Comparison of ENCODE assay signal across 15 cellular contexts in the genomic region with DNA sequence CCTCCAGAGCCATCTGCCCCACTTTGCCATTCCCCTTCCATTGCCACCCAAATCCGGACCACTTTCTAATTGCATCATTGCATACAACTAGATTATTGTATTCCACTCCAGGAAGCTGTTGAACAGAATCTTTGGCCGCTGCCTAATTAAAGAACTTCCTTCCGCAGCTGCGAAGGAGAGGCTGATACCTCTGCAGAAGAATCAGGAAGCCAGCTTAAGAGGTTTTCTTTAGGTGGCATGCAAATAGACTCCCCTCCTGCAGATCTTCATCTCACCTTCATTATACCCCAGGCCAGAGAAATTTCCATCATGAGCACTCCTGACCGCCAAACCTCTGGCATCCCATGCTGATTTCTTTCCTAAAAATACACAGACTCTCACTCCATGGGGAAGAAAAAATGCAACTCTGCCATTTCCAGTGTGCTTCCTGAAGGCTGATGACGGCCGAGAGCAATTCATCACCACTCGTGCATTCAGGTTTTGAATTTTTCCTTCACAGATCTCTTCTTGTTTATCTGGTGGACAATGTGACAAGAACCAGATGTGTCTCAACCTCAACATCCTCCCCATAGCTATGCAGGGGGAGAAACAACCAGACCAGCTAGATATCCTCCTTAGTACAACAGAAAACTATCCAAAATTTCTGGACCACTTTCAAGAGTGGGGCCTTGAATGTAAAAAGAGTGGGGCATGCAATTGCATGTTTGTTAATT. TPM values are rescaled to one million over a fixed set of nuclear protein-coding genes. Genes with fewer than 3 reads are reported as not detected.
DNase-seq lines count a peak whose midpoint lies in the region; ATAC-seq and TF ChIP-seq lines count a peak whose summit lies in the region.
"Had no signal": no experiment of that assay in that cellular context is flagged by ENCODE, and none has a peak within 500 bp of the region (broad histone marks: within the 10 kb centered on the region; RNA-seq: fewer than 3 reads in every experiment).

No MANE protein-coding gene starts in this region.

- H3K27me3 ChIP-seq in H7 (ENCODE audit: control insufficient read depth, insufficient read depth, low read length) (no peaks in the 10 kb centered on the region), hepatocyte (no peaks in the 10 kb centered on the region), trophoblast cell (ENCODE audit: insufficient read depth, low read length) (no peaks in the 10 kb centered on the region)
- H3K27me3 ChIP-seq: pancreas had no signal

- H3K36me3 ChIP-seq in H7 (replicated peaks; ENCODE audit: control insufficient read depth, insufficient read depth, low read length) (no peaks in the 10 kb centered on the region), hepatocyte (replicated peaks; ENCODE audit: insufficient read depth, low read depth) (no peaks in the 10 kb centered on the region), trophoblast cell (ENCODE audit: control insufficient read depth in 1 of 2, insufficient read depth in 2 of 2, low read length in 2 of 2) (no peaks in the 10 kb centered on the region)
- H3K36me3 ChIP-seq: pancreas, spleen had no signal

- H3K27ac ChIP-seq in hepatocyte (no peak overlapping the region), trophoblast cell (ENCODE audit: low read depth, low read length) (peak overlapping the region; percentile 78)
- H3K27ac ChIP-seq: pancreas, spleen had no signal

- DNase-seq in H7, result peak; percentile 26
- DNase-seq in NOMO-1 treated with DMSO at 0.1 percent for 48 hours (lab: John Stamatoyannopoulos, UW; ENCODE audit: unreplicated experiment), result peak; percentile 53
- DNase-seq in hepatocyte (ENCODE audit: low spot score), result no peak
- no peak for DNase-seq in trophoblast cell
- DNase-seq in GM19238 (ENCODE audit: insufficient read length, low spot score), result no peak
- no peak for DNase-seq in left colon
- DNase-seq: activated CD8-positive, alpha-beta memory T cell treated with anti-CD3 and anti-CD28 coated beads for 24 hours; activated effector memory CD4-positive, alpha-beta T cell treated with Interleukin-2 at 50 U/mL for 16 hours; CD4-positive, CD25-positive, alpha-beta regulatory T cell; NCI-H1105; pancreas; spleen had no signal

- intact Hi-C loops in left colon (cut with DNase I, micrococcal nuclease), result no loop called here

- H4K20me1 ChIP-seq in hepatocyte (ENCODE audit: insufficient read depth, poor library complexity, severe bottlenecking), result no peaks in the 10 kb centered on the region

- no peak overlapping the region for H2BK5ac ChIP-seq in trophoblast cell (ENCODE audit: low read depth, low read length, poor library complexity)

- H3K18ac ChIP-seq in trophoblast cell (ENCODE audit: low read length), result no peak overlapping the region

- TF ChIP-seq CTCF in hepatocyte (IDR thresholded peaks at IDR 0.05; ENCODE audit: poor library complexity), result no peak

- no peak overlapping the region for H4K91ac ChIP-seq in trophoblast cell (ENCODE audit: low read depth, low read length)

- H3K9me2 ChIP-seq in hepatocyte (replicated peaks; ENCODE audit: insufficient read depth), result no peaks in the 10 kb centered on the region

- H3K9me3 ChIP-seq in hepatocyte (ENCODE audit: low read depth) (no peaks in the 10 kb centered on the region), trophoblast cell (ENCODE audit: insufficient read depth, low read depth, low read length) (no peaks in the 10 kb centered on the region)
- H3K9me3 ChIP-seq: pancreas, spleen had no signal

- no peak overlapping the region for H4K12ac ChIP-seq in trophoblast cell (ENCODE audit: low read depth, low read length)

- 32% methylated on average over 8 of the region's 8 CpGs for WGBS in hepatocyte (ENCODE audit: low lambda C conversion rate, missing lambda C conversion rate)
- WGBS in trophoblast cell (ENCODE audit: extremely low coverage, insufficient coverage, insufficient read length), result no CpG with 5 or more reads among the region's 8 CpGs

- no peak overlapping the region for H3K23ac ChIP-seq in trophoblast cell (ENCODE audit: low read length)

- H3K4me1 ChIP-seq in hepatocyte (ENCODE audit: insufficient read depth) (peaks cover 9% of the 10 kb centered on the region), trophoblast cell (ENCODE audit: control insufficient read depth in 1 of 2, insufficient read depth in 2 of 2, low read length in 2 of 2) (peaks cover 2 to 5% of the 10 kb centered on the region in 2 experiments)
- H3K4me1 ChIP-seq: pancreas had no signal

- H3K79me1 ChIP-seq in trophoblast cell (ENCODE audit: low read length), result no peaks in the 10 kb centered on the region

- no peak overlapping the region for H2AK5ac ChIP-seq in trophoblast cell (ENCODE audit: low read length)

- H2AFZ ChIP-seq in hepatocyte (peak overlapping the region; percentile 26), trophoblast cell (ENCODE audit: insufficient read depth, low read length, poor library complexity) (no peak overlapping the region)

- no peak overlapping the region for H3K14ac ChIP-seq in trophoblast cell (ENCODE audit: low read length)

- H2BK120ac ChIP-seq in trophoblast cell (ENCODE audit: insufficient read depth, low read length, poor library complexity), result no peak overlapping the region

- peak overlapping the region; percentile 41 for H4K8ac ChIP-seq in trophoblast cell (ENCODE audit: low read depth, low read length)

- ATAC-seq in HG03108 (IDR thresholded peaks at IDR 0.05; ENCODE audit: unreplicated experiment), result no peak
- ATAC-seq in left colon, result no peak
- ATAC-seq: HCT116, pancreas had no signal

- H3K9ac ChIP-seq in trophoblast cell (ENCODE audit: low read length), result no peak overlapping the region

- H3K4me3 ChIP-seq in H7 (ENCODE audit: insufficient read depth, low read depth, low read length) (no peak overlapping the region), hepatocyte (no peak overlapping the region), trophoblast cell (ENCODE audit: low read depth, low read length) (no peak overlapping the region)
- H3K4me3 ChIP-seq: pancreas, spleen had no signal

- H3K4me2 ChIP-seq in hepatocyte, result peak overlapping the region; percentile 55
- H3K4me2 ChIP-seq in trophoblast cell (ENCODE audit: low read length), result peak overlapping the region; percentile 13

- H3K4ac ChIP-seq in trophoblast cell (ENCODE audit: low read depth, low read length), result no peak overlapping the region

- no peak overlapping the region for H2BK12ac ChIP-seq in trophoblast cell (ENCODE audit: low read length)

- no peaks in the 10 kb centered on the region for H3K79me2 ChIP-seq in hepatocyte
- no peaks in the 10 kb centered on the region for H3K79me2 ChIP-seq in trophoblast cell (ENCODE audit: control insufficient read depth, insufficient read depth, low read length, poor library complexity)

RNA-seq across cellular contexts. Expression of gene LGI2, which starts 31.2 kb away (rescaled TPM):
- 0.94 and 3.1 TPM in 2 replicates for total RNA-seq in H7 (2014; rRNA removed; shearing (Covaris generic))
- 0.60 and 3.6 TPM in 2 replicates for total RNA-seq in hepatocyte
- 0.89 and 1.7 TPM in 2 replicates for polyA plus RNA-seq in hepatocyte
- 0.78 and 0.79 TPM in 2 replicates for polyA plus RNA-seq in trophoblast cell (2013)
- total RNA-seq in left colon, result under 1 TPM; 0.12 to 0.53 TPM
- total RNA-seq: CD4-positive, CD25-positive, alpha-beta regulatory T cell had no signal
- polyA plus RNA-seq: CD4-positive, CD25-positive, alpha-beta regulatory T cell; fibroblast of lung had no signal

Comparison
In these comparisons a context has a peak if more than half of its experiments do, and no peak if none do; other contexts are left out.
1. DNase-seq: peak in H7 (single experiment) and NOMO-1 treated with DMSO at 0.1 percent for 48 hours (single experiment); none in hepatocyte (single experiment), trophoblast cell (0 of 2), GM19238 (single experiment) and left colon (0 of 2).